In the genomic region with DNA sequence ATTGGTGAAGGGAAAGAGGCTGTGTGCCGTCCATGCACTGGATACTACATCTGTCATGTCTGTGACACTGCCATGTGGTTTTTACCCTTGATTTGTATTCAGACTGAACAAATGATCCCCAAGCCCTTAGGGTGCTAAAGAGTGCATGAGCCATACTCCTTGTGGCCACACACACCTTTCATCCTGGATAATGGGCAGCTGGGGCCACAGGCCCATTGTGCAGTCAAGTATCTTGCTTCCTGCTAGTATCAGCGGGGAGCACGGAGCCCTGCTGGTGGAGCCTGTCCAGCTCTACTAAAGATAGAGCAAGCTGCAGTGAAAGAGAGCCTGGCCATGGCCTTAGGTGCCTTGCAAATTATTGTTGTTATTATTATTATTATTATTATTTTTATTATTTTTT, we compare ENCODE assay signal across 19 cellular contexts.
"Had no signal": no experiment of that assay in that cellular context is flagged by ENCODE, and none has a peak within 500 bp of the region (broad histone marks: within the 10 kb centered on the region; RNA-seq: fewer than 3 reads in every experiment).

No MANE protein-coding gene starts in this region.

- H3K27me3 ChIP-seq: cardiac muscle cell, esophagus squamous epithelium, upper lobe of right lung had no signal

- H3K27me3 Mint-ChIP-seq: activated B cell treated with CpG ODN at 0.5 μM for 24 hours; activated naive CD8-positive, alpha-beta T cell treated with anti-CD3 and anti-CD28 coated beads, Interleukin-2, amount 50 U/mL, for 24 hours; progenitor cell of endocrine pancreas had no signal

- H3K27ac Mint-ChIP-seq: activated B cell treated with CpG ODN at 0.5 μM for 24 hours; activated CD4-positive, alpha-beta T cell treated with anti-CD3 and anti-CD28 coated beads, Interleukin-2, amount 10 ng/mL, durations not matched to agents 24 days and 14 days; activated naive CD8-positive, alpha-beta T cell treated with anti-CD3 and anti-CD28 coated beads, Interleukin-2, amount 50 U/mL, for 24 hours; activated T-helper 1 cell treated with anti-CD3 and anti-CD28 coated beads, Interleukin-12 subunit alpha, Interleukin-12 subunit beta, Interleukin-2, Interleukin-4 antibody, amounts not matched to agents 30 ng/mL and 10 ng/mL and 1 ng/mL, durations not matched to agents 14 hours and 24 hours and 36 hours; progenitor cell of endocrine pancreas had no signal

- H3K4me3 Mint-ChIP-seq: activated B cell treated with CpG ODN at 0.5 μM for 24 hours; activated CD4-positive, alpha-beta T cell treated with anti-CD3 and anti-CD28 coated beads, Interleukin-2, amount 10 ng/mL, durations not matched to agents 24 days and 14 days; activated naive CD8-positive, alpha-beta T cell treated with anti-CD3 and anti-CD28 coated beads, Interleukin-2, amount 50 U/mL, for 24 hours; activated T-helper 1 cell treated with anti-CD3 and anti-CD28 coated beads, Interleukin-12 subunit alpha, Interleukin-12 subunit beta, Interleukin-2, Interleukin-4 antibody, amounts not matched to agents 30 ng/mL and 10 ng/mL and 1 ng/mL, durations not matched to agents 14 hours and 24 hours and 36 hours; immature natural killer cell; natural killer cell had no signal

- ATAC-seq: activated naive CD8-positive, alpha-beta T cell treated with anti-CD3 and anti-CD28 coated beads, Interleukin-2, amount 50 U/mL, for 24 hours; left cardiac atrium; natural killer cell; sciatic nerve; upper lobe of right lung had no signal

- H3K4me3 ChIP-seq: cardiac muscle cell, esophagus squamous epithelium, lung, upper lobe of right lung had no signal

- H3K27ac ChIP-seq: cardiac muscle cell had no signal

- H3K36me3 ChIP-seq: cardiac muscle cell, esophagus squamous epithelium, upper lobe of right lung had no signal

- H3K9me3 Mint-ChIP-seq: activated B cell treated with CpG ODN at 0.5 μM for 24 hours; activated CD4-positive, alpha-beta T cell treated with anti-CD3 and anti-CD28 coated beads, Interleukin-2, amount 10 ng/mL, durations not matched to agents 24 days and 14 days; activated naive CD8-positive, alpha-beta T cell treated with anti-CD3 and anti-CD28 coated beads, Interleukin-2, amount 50 U/mL, for 24 hours; activated T-helper 1 cell treated with anti-CD3 and anti-CD28 coated beads, Interleukin-12 subunit alpha, Interleukin-12 subunit beta, Interleukin-2, Interleukin-4 antibody, amounts not matched to agents 30 ng/mL and 10 ng/mL and 1 ng/mL, durations not matched to agents 14 hours and 24 hours and 36 hours; immature natural killer cell; natural killer cell had no signal

- H3K9me3 ChIP-seq: esophagus squamous epithelium, upper lobe of right lung had no signal

- H3K36me3 Mint-ChIP-seq: natural killer cell had no signal

- DNase-seq: activated B cell treated with CpG ODN at 0.5 μM for 24 hours; activated CD4-positive, alpha-beta T cell treated with anti-CD3 and anti-CD28 coated beads, Interleukin-2, amount 10 ng/mL, durations not matched to agents 24 days and 14 days; activated naive CD4-positive, alpha-beta T cell; activated naive CD8-positive, alpha-beta T cell treated with anti-CD3 and anti-CD28 coated beads, Interleukin-2, amount 50 U/mL, for 24 hours; esophagus squamous epithelium; foreskin fibroblast; glutamatergic neuron; immature natural killer cell; left cardiac atrium; natural killer cell; nucleus accumbens; stimulated activated CD4-positive, alpha-beta T cell treated with anti-CD3 and anti-CD28 coated beads, Interleukin-2, amount 100 ng/mL, for 24 hours; stimulated activated naive CD4-positive, alpha-beta T cell; upper lobe of right lung had no signal
